17 cellular contexts compared by ENCODE assay signal in genomic region chr13:113935523-113935922, GRCh38. TPM values are rescaled to one million over a fixed set of nuclear protein-coding genes. Genes with fewer than 3 reads are reported as not detected.
DNase-seq lines count a peak whose midpoint lies in the region; ATAC-seq and TF ChIP-seq lines count a peak whose summit lies in the region.
"Had no signal": no experiment of that assay in that cellular context is flagged by ENCODE, and none has a peak within 500 bp of the region (broad histone marks: within the 10 kb centered on the region; RNA-seq: fewer than 3 reads in every experiment).

No MANE protein-coding gene starts in this region.

- H3K36me3 ChIP-seq in ascending aorta (no peaks in the 10 kb centered on the region), mesendoderm (ENCODE audit: control insufficient read depth, insufficient read depth, low read length) (no peaks in the 10 kb centered on the region)

- H3K27ac ChIP-seq in ascending aorta, result peak overlapping the region; percentile 79 to 85
- H3K27ac ChIP-seq in mesendoderm (ENCODE audit: low read depth, low read length), result no peak overlapping the region
- H3K27ac ChIP-seq: RWPE1 had no signal

- no peak overlapping the region for H3K4me2 ChIP-seq in mesendoderm (ENCODE audit: low read length)

- no peak overlapping the region for H2AK5ac ChIP-seq in mesendoderm (ENCODE audit: low read length)

- peaks cover 14 to 57% (median 21%) of the 10 kb centered on the region in 3 donors for H3K27me3 Mint-ChIP-seq in CD14-positive monocyte (ENCODE audit: low read depth in 3 of 3)

- H3K4me3 ChIP-seq in ascending aorta (peak overlapping the region in 1 of 2 donors; percentile 20), mesendoderm (ENCODE audit: low read length) (no peak overlapping the region)

- no peak overlapping the region for H3K27ac Mint-ChIP-seq in CD14-positive monocyte
- H3K27ac Mint-ChIP-seq: activated naive CD4-positive, alpha-beta T cell treated with anti-CD3 and anti-CD28 coated beads for 36 hours; naive thymus-derived CD4-positive, alpha-beta T cell had no signal

- H2BK15ac ChIP-seq in mesendoderm (replicated peaks; ENCODE audit: low read depth), result no peak overlapping the region

- ATAC-seq in HG03196 (IDR thresholded peaks at IDR 0.05; ENCODE audit: unreplicated experiment), result no peak
- ATAC-seq: naive thymus-derived CD4-positive, alpha-beta T cell had no signal

- H3K9me3 ChIP-seq in ascending aorta, result no peaks in the 10 kb centered on the region

- H2BK120ac ChIP-seq in mesendoderm (ENCODE audit: low read depth, low read length), result no peak overlapping the region

- no peak overlapping the region for H3K56ac ChIP-seq in mesendoderm (ENCODE audit: low read length)

- peak; percentile 5 for DNase-seq in CD14-positive monocyte (ENCODE audit: low spot score)
- peak; percentile 96 for DNase-seq in NCI-H1092 treated with DMSO at 0.1 percent for 48 hours (lab: John Stamatoyannopoulos, UW)
- no peak for DNase-seq in ascending aorta (ENCODE audit: low spot score in 2 of 2)
- DNase-seq in mesendoderm, result peak; percentile 80
- DNase-seq in OCI-M2 (lab: John Stamatoyannopoulos, UW; ENCODE audit: unreplicated experiment), result no peak
- DNase-seq in activated T-cell treated with anti-CD3 and anti-CD28 coated beads, Interleukin-2, amount 50 U/mL, for 1 hour, result no peak
- DNase-seq in HK-2 (ENCODE audit: unreplicated experiment), result no peak
- DNase-seq: activated CD4-positive, CD25-positive, alpha-beta regulatory T cell; activated naive CD4-positive, alpha-beta T cell treated with anti-CD3 and anti-CD28 coated beads for 36 hours; AML-193; effector CD4-positive, alpha-beta T cell; KG1; naive thymus-derived CD4-positive, alpha-beta T cell; NCI-H1436 treated with DMSO at 0.1 percent for 48 hours; NCI-H526 had no signal

- no peaks in the 10 kb centered on the region for H3K27me3 ChIP-seq in ascending aorta
- H3K27me3 ChIP-seq in mesendoderm (ENCODE audit: insufficient read depth, low read length, poor library complexity), result no peaks in the 10 kb centered on the region

- no peak overlapping the region for H4K8ac ChIP-seq in mesendoderm (ENCODE audit: low read depth, low read length)

- H3K4me1 ChIP-seq in ascending aorta (peaks cover 8 to 9% of the 10 kb centered on the region in 2 donors), mesendoderm (ENCODE audit: control insufficient read depth, low read depth, low read length) (no peaks in the 10 kb centered on the region)

- no peak overlapping the region for H3K23ac ChIP-seq in mesendoderm (ENCODE audit: low read length)

- H3K4me1 Mint-ChIP-seq in CD14-positive monocyte, result no peaks in the 10 kb centered on the region

- intact Hi-C loops in CD14-positive monocyte (cut with micrococcal nuclease), result no loop called here
- intact Hi-C loops in ascending aorta (cut with DNase I), result loop anchor here (5.0 kb wide), 1 partner anchor 73 kb away; the partner anchor contains the start of gene GAS6

- TF ChIP-seq CTCF in CD14-positive monocyte (IDR thresholded peaks at IDR 0.05), result no peak
- TF ChIP-seq CTCF in ascending aorta (IDR thresholded peaks at IDR 0.05), result no peak

- no peaks in the 10 kb centered on the region for H3K79me2 ChIP-seq in mesendoderm (ENCODE audit: control insufficient read depth, insufficient read depth, low read length)

- H3K79me1 ChIP-seq in mesendoderm (ENCODE audit: low read length), result no peaks in the 10 kb centered on the region

- H4K5ac ChIP-seq in mesendoderm (ENCODE audit: low read length), result no peak overlapping the region

- no peak overlapping the region for H3K9ac ChIP-seq in mesendoderm (ENCODE audit: low read length)

- H3K18ac ChIP-seq in mesendoderm (ENCODE audit: low read length), result no peak overlapping the region

- WGBS in mesendoderm (ENCODE audit: extremely low coverage, insufficient coverage, low lambda C conversion rate), result no CpG with 5 or more reads among the region's 7 CpGs

- H2BK5ac ChIP-seq in mesendoderm (ENCODE audit: low read length), result no peak overlapping the region

- H3K9me3 Mint-ChIP-seq in CD14-positive monocyte, result peaks cover 0 to 2% (median 0%) of the 10 kb centered on the region in 7 donors
- H3K9me3 Mint-ChIP-seq: activated naive CD4-positive, alpha-beta T cell treated with anti-CD3 and anti-CD28 coated beads for 36 hours; naive thymus-derived CD4-positive, alpha-beta T cell had no signal

- no peaks in the 10 kb centered on the region for H3K36me3 Mint-ChIP-seq in CD14-positive monocyte
- H3K36me3 Mint-ChIP-seq: naive thymus-derived CD4-positive, alpha-beta T cell had no signal

- no peak overlapping the region for H3K4me3 Mint-ChIP-seq in CD14-positive monocyte
- H3K4me3 Mint-ChIP-seq: activated naive CD4-positive, alpha-beta T cell treated with anti-CD3 and anti-CD28 coated beads for 36 hours; naive thymus-derived CD4-positive, alpha-beta T cell had no signal

- H3K4ac ChIP-seq in mesendoderm (ENCODE audit: low read depth, low read length), result no peak overlapping the region

RNA-seq across cellular contexts. Expression of gene C13orf46, which starts 38.4 kb away (rescaled TPM):
- polyA plus RNA-seq in CD14-positive monocyte, result under 1 TPM in 1 of 2 donors, not detected in 1; 0.05 TPM
- 4.8 TPM for total RNA-seq in ascending aorta
- 0.20 TPM for polyA plus RNA-seq in mesendoderm (2013, experiment 1 of 2)
- 0.07 TPM for polyA plus RNA-seq in mesendoderm (2013, experiment 2 of 2)

Comparison
In these comparisons a context has a peak if more than half of its experiments do, and no peak if none do; other contexts are left out.
1. DNase-seq: peak in CD14-positive monocyte (single experiment), NCI-H1092 treated with DMSO at 0.1 percent for 48 hours (single experiment) and mesendoderm (single experiment); none in ascending aorta (0 of 2), OCI-M2 (single experiment), activated T-cell treated with anti-CD3 and anti-CD28 coated beads, Interleukin-2, amount 50 U/mL, for 1 hour (single experiment) and HK-2 (single experiment).